ENCODE assay signal across 24 cellular contexts in genomic region chr17:50728881-50729765, GRCh38. TPM values are rescaled to one million over a fixed set of nuclear protein-coding genes. Genes with fewer than 3 reads are reported as not detected.
A peak's percentile ranks its signal among the peaks of the same experiment; 100 is the strongest.
DNase-seq lines count a peak whose midpoint lies in the region; ATAC-seq and TF ChIP-seq lines count a peak whose summit lies in the region.
"Had no signal": no experiment of that assay in that cellular context is flagged by ENCODE, and none has a peak within 500 bp of the region (broad histone marks: within the 10 kb centered on the region; RNA-seq: fewer than 3 reads in every experiment).

No MANE protein-coding gene starts in this region.

- no peak overlapping the region for H3K14ac ChIP-seq in mesenchymal stem cell (ENCODE audit: low read length in 2 of 2)

- no peak overlapping the region for H2AFZ ChIP-seq in mesenchymal stem cell (ENCODE audit: low read depth, low read length)

- no peak overlapping the region for H2BK15ac ChIP-seq in mesenchymal stem cell (ENCODE audit: low read depth, poor library complexity, severe bottlenecking)

- H3K4me1 Mint-ChIP-seq in activated T-cell treated with anti-CD3 and anti-CD28 coated beads, Interleukin-2, amount 50 U/mL, for 72 hours (ENCODE audit: low read depth), result peaks cover 71% of the 10 kb centered on the region
- peaks cover 25% of the 10 kb centered on the region for H3K4me1 Mint-ChIP-seq in activated T-helper 17 cell treated with anti-CD3 and anti-CD28 coated beads, Interleukin-2, amount 50 U/mL, for 72 hours

- no peak overlapping the region for H2BK5ac ChIP-seq in mesenchymal stem cell (ENCODE audit: low read depth, low read length, poor library complexity, severe bottlenecking)

- ATAC-seq in activated T-cell treated with anti-CD3 and anti-CD28 coated beads, Interleukin-2, amount 50 U/mL, for 72 hours (replicated peaks in 1 of 2), result peak; percentile 63 to 68
- peak; percentile 86 for ATAC-seq in activated T-helper 17 cell treated with anti-CD3 and anti-CD28 coated beads, Interleukin-2, amount 50 U/mL, for 72 hours (replicated peaks)
- ATAC-seq in GM21360 (IDR thresholded peaks at IDR 0.05; ENCODE audit: unreplicated experiment), result no peak
- ATAC-seq in HG02973 (IDR thresholded peaks at IDR 0.05; ENCODE audit: unreplicated experiment), result no peak
- ATAC-seq: foreskin keratinocyte had no signal

- H3K4me2 ChIP-seq in mesenchymal stem cell (ENCODE audit: low read length, poor library complexity, severe bottlenecking), result no peak overlapping the region

- H3K36me3 ChIP-seq in HEK293 (ENCODE audit: control insufficient read depth in 2 of 2, insufficient read depth in 1 of 2, low read length in 2 of 2), result peaks cover 11 to 15% of the 10 kb centered on the region in 2 experiments
- peaks cover 0 to 6% of the 10 kb centered on the region in 2 experiments for H3K36me3 ChIP-seq in mesenchymal stem cell (ENCODE audit: control insufficient read depth in 1 of 2, insufficient read depth in 2 of 2, low read depth in 1 of 2, low read length in 2 of 2)

- POLR2A ChIA-PET in HEK293 (lab: Yijun Ruan, JAX), result interaction anchor here (1.5 kb wide), 1 partner anchor 10 kb away, joined by 5 read pairs; the partner anchor contains the start of gene LUC7L3

- no peak overlapping the region for H4K91ac ChIP-seq in mesenchymal stem cell (ENCODE audit: low read length)

- peak overlapping the region; percentile 58 to 85 for H3K4me3 Mint-ChIP-seq in activated T-cell treated with anti-CD3 and anti-CD28 coated beads, Interleukin-2, amount 50 U/mL, for 72 hours
- peak overlapping the region; percentile 48 for H3K4me3 Mint-ChIP-seq in activated T-helper 17 cell treated with anti-CD3 and anti-CD28 coated beads, Interleukin-2, amount 50 U/mL, for 72 hours

- no peak overlapping the region for H4K8ac ChIP-seq in mesenchymal stem cell (ENCODE audit: low read length)

- H3K9me3 ChIP-seq in HEK293 (ENCODE audit: control insufficient read depth, insufficient read depth, low read depth, low read length), result no peaks in the 10 kb centered on the region
- no peaks in the 10 kb centered on the region for H3K9me3 ChIP-seq in mesenchymal stem cell (ENCODE audit: control insufficient read depth, low read length)
- H3K9me3 ChIP-seq: MG63 had no signal

- H3K23ac ChIP-seq in mesenchymal stem cell (ENCODE audit: low read length in 2 of 2), result no peak overlapping the region

- peak overlapping the region; percentile 97 for H3K27ac Mint-ChIP-seq in activated T-cell treated with anti-CD3 and anti-CD28 coated beads, Interleukin-2, amount 50 U/mL, for 72 hours
- H3K27ac Mint-ChIP-seq in activated T-helper 17 cell treated with anti-CD3 and anti-CD28 coated beads, Interleukin-2, amount 50 U/mL, for 72 hours, result peak overlapping the region; percentile 55
- H3K27ac Mint-ChIP-seq: CD4-positive, alpha-beta T cell had no signal

- no peak overlapping the region for H3K4ac ChIP-seq in mesenchymal stem cell (ENCODE audit: low read depth in 1 of 2, low read length in 2 of 2)

- H3K27me3 Mint-ChIP-seq in activated T-cell treated with anti-CD3 and anti-CD28 coated beads, Interleukin-2, amount 50 U/mL, for 72 hours (ENCODE audit: low read depth), result no peaks in the 10 kb centered on the region
- H3K27me3 Mint-ChIP-seq in activated T-helper 17 cell treated with anti-CD3 and anti-CD28 coated beads, Interleukin-2, amount 50 U/mL, for 72 hours, result no peaks in the 10 kb centered on the region
- H3K27me3 Mint-ChIP-seq: CD4-positive, alpha-beta T cell had no signal

- no peaks in the 10 kb centered on the region for H3K79me1 ChIP-seq in mesenchymal stem cell (replicated peaks; ENCODE audit: low read length, poor library complexity, severe bottlenecking)

- no peak for DNase-seq in activated T-cell treated with anti-CD3 and anti-CD28 coated beads, Interleukin-2, amount 50 U/mL, for 72 hours
- DNase-seq in activated T-cell treated with anti-CD3 and anti-CD28 coated beads for 4 hours, result no peak
- no peak for DNase-seq in mesenchymal stem cell
- DNase-seq in stimulated activated naive CD4-positive, alpha-beta T cell (lab: John Stamatoyannopoulos, UW), result no peak
- DNase-seq: activated CD4-positive, CD25-positive, alpha-beta regulatory T cell; activated naive CD4-positive, alpha-beta T cell treated with anti-CD3 and anti-CD28 coated beads, Interleukin-2, amount 50 U/mL, for 16 hours; CD4-positive, alpha-beta T cell; DMS 273 treated with DMSO at 0.1 percent for 48 hours; foreskin keratinocyte; H7; hippocampal formation; MG63; NCI-H1436 treated with DMSO at 0.1 percent for 48 hours; NCI-H524; stimulated activated CD4-positive, alpha-beta T cell treated with anti-CD3 and anti-CD28 coated beads, Interleukin-1b, Interleukin-23, amount 100 ng/mL, for 48 hours had no signal

- H3K27ac ChIP-seq in HEK293 (ENCODE audit: extremely low read depth, low read depth, low read length), result no peak overlapping the region
- no peak overlapping the region for H3K27ac ChIP-seq in mesenchymal stem cell (ENCODE audit: low read length, poor library complexity, severe bottlenecking)
- H3K27ac ChIP-seq: foreskin keratinocyte, skin epidermis had no signal

- peaks cover 0 to 8% of the 10 kb centered on the region in 2 donors for H3K36me3 Mint-ChIP-seq in activated T-cell treated with anti-CD3 and anti-CD28 coated beads, Interleukin-2, amount 50 U/mL, for 72 hours (ENCODE audit: insufficient read depth in 2 of 2)
- peaks cover 56% of the 10 kb centered on the region for H3K36me3 Mint-ChIP-seq in activated T-helper 17 cell treated with anti-CD3 and anti-CD28 coated beads, Interleukin-2, amount 50 U/mL, for 72 hours (ENCODE audit: low read depth)

- no peak overlapping the region for H3K18ac ChIP-seq in mesenchymal stem cell (ENCODE audit: low read depth in 1 of 2, low read length in 2 of 2)

- H2BK12ac ChIP-seq in mesenchymal stem cell (ENCODE audit: low read length in 2 of 2), result no peak overlapping the region

- CTCF ChIA-PET in HEK293 (lab: Yijun Ruan, JAX), result interaction anchor here (0.9 to 1.2 kb wide), 2 partner anchors 10 to 20 kb away, joined by 3 read pairs; no protein-coding TSS in a partner anchor

- no peak for TF ChIP-seq CTCF in HEK293 (tag by site-specific recombination; IDR thresholded peaks at IDR 0.05)

- no peaks in the 10 kb centered on the region for H3K9me3 Mint-ChIP-seq in activated T-cell treated with anti-CD3 and anti-CD28 coated beads, Interleukin-2, amount 50 U/mL, for 72 hours
- H3K9me3 Mint-ChIP-seq in activated T-helper 17 cell treated with anti-CD3 and anti-CD28 coated beads, Interleukin-2, amount 50 U/mL, for 72 hours, result no peaks in the 10 kb centered on the region
- H3K9me3 Mint-ChIP-seq: CD4-positive, alpha-beta T cell had no signal

- H3K4me3 ChIP-seq in HEK293 (ENCODE audit: low read depth, low read length) (no peak overlapping the region), mesenchymal stem cell (ENCODE audit: insufficient read depth in 1 of 2, low read depth in 1 of 2, low read length in 2 of 2) (no peak overlapping the region)
- H3K4me3 ChIP-seq: MG63, skin epidermis had no signal

- no peak overlapping the region for H2AK5ac ChIP-seq in mesenchymal stem cell (ENCODE audit: low read length, severe bottlenecking)

- H3K9ac ChIP-seq in mesenchymal stem cell (ENCODE audit: low read length), result peak overlapping the region; percentile 22

- 98% methylated on average over 4 of the region's 5 CpGs for WGBS in mesenchymal stem cell

- no peaks in the 10 kb centered on the region for H3K27me3 ChIP-seq in mesenchymal stem cell (ENCODE audit: control insufficient read depth in 1 of 2, insufficient read depth in 1 of 2, low read length in 2 of 2)
- H3K27me3 ChIP-seq: foreskin keratinocyte, MG63 had no signal

- no peak overlapping the region for H2BK120ac ChIP-seq in mesenchymal stem cell (ENCODE audit: low read depth, low read length)

- H3K4me1 ChIP-seq in HEK293 (ENCODE audit: control insufficient read depth, insufficient read depth, low read length) (peaks cover 43% of the 10 kb centered on the region), mesenchymal stem cell (ENCODE audit: control insufficient read depth, insufficient read depth, low read depth, low read length) (peaks cover 6% of the 10 kb centered on the region)

TF ChIP-seq in HEK293, 187 proteins besides CTCF, POLR2A, EP300 and RAD21:
- TF ChIP-seq PRDM6 (tag by site-specific recombination; IDR thresholded peaks at IDR 0.05), result no peak
- no peak for TF ChIP-seq ZNF624 (tag by site-specific recombination; IDR thresholded peaks at IDR 0.05)
- peak; percentile 45; the same call in 1 of the 2 replicates for TF ChIP-seq EGR2 (tag by site-specific recombination; IDR thresholded peaks at IDR 0.05; ENCODE audit: low read depth)
- peak; percentile 58 for TF ChIP-seq ZFHX2 (tag by site-specific recombination; conservative IDR thresholded peaks at IDR 0.05)
- peak; percentile 27; the same call in 1 of the 2 replicates for TF ChIP-seq IKZF3 (tag by site-specific recombination; IDR thresholded peaks at IDR 0.05)

RNA-seq across cellular contexts. Expression of gene LUC7L3, which starts 9.7 kb away (rescaled TPM):
- 100 to 1,000 TPM; 148 to 190 TPM for total RNA-seq in activated T-cell treated with anti-CD3 and anti-CD28 coated beads, Interleukin-2, amount 50 U/mL, for 72 hours
- 100 to 1,000 TPM; 113 to 142 TPM for total RNA-seq in activated T-helper 17 cell treated with anti-CD3 and anti-CD28 coated beads, Interleukin-2, amount 50 U/mL, for 72 hours
- 99.9 TPM for polyA plus RNA-seq in mesenchymal stem cell (2013, experiment 1 of 2)
- 97.1 TPM for polyA plus RNA-seq in mesenchymal stem cell (2013, experiment 2 of 2)

RNA-seq across cellular contexts. Expression of gene ANKRD40, which starts 21.4 kb away (rescaled TPM):
- total RNA-seq in activated T-cell treated with anti-CD3 and anti-CD28 coated beads, Interleukin-2, amount 50 U/mL, for 72 hours, result 10 to 100 TPM; 36.4 to 37.8 TPM
- 10 to 100 TPM; 13.0 to 29.9 TPM for total RNA-seq in activated T-helper 17 cell treated with anti-CD3 and anti-CD28 coated beads, Interleukin-2, amount 50 U/mL, for 72 hours
- 25.9 TPM for polyA plus RNA-seq in mesenchymal stem cell (2013, experiment 1 of 2)
- polyA plus RNA-seq in mesenchymal stem cell (2013, experiment 2 of 2), result 26.3 TPM

RNA-seq across cellular contexts. Expression of gene ANKRD40CL, which starts 38.2 kb away (rescaled TPM):
- total RNA-seq in activated T-cell treated with anti-CD3 and anti-CD28 coated beads, Interleukin-2, amount 50 U/mL, for 72 hours, result not detected
- not detected for total RNA-seq in activated T-helper 17 cell treated with anti-CD3 and anti-CD28 coated beads, Interleukin-2, amount 50 U/mL, for 72 hours
- polyA plus RNA-seq in mesenchymal stem cell (2013, experiment 1 of 2), result not detected
- polyA plus RNA-seq in mesenchymal stem cell (2013, experiment 2 of 2), result not detected
- total RNA-seq: CD4-positive, alpha-beta T cell; cerebellum; epithelial cell of proximal tubule; foreskin keratinocyte; H7; lower leg skin; RPMI7951 had no signal
- polyA plus RNA-seq: foreskin keratinocyte had no signal

Comparison
In these comparisons a context has a peak if more than half of its experiments do, and no peak if none do; other contexts are left out.
1. ATAC-seq: peak in activated T-cell treated with anti-CD3 and anti-CD28 coated beads, Interleukin-2, amount 50 U/mL, for 72 hours (2 of 2) and activated T-helper 17 cell treated with anti-CD3 and anti-CD28 coated beads, Interleukin-2, amount 50 U/mL, for 72 hours (single experiment); none in GM21360 (single experiment) and HG02973 (single experiment).